18 cellular contexts compared by ENCODE assay signal in genomic region chr15:72285402-72285801, GRCh38. TPM values are rescaled to one million over a fixed set of nuclear protein-coding genes. Genes with fewer than 3 reads are reported as not detected.
DNase-seq lines count a peak whose midpoint lies in the region; TF ChIP-seq lines count a peak whose summit lies in the region.
"Had no signal": no experiment of that assay in that cellular context is flagged by ENCODE, and none has a peak within 500 bp of the region (broad histone marks: within the 10 kb centered on the region; RNA-seq: fewer than 3 reads in every experiment).

No MANE protein-coding gene starts in this region.

- no peaks in the 10 kb centered on the region for H3K36me3 ChIP-seq in brain microvascular endothelial cell (replicated peaks)
- H3K36me3 ChIP-seq: BE2C had no signal

- no peak overlapping the region for H3K4me3 ChIP-seq in brain microvascular endothelial cell (ENCODE audit: low read depth, low read length)
- H3K4me3 ChIP-seq in dorsolateral prefrontal cortex, result no peak overlapping the region

- in situ Hi-C loops in brain microvascular endothelial cell (cut with HindIII; ENCODE audit: low pct_ligation_motif_present, low sequenced_read_pairs), result no loop called here

- intact Hi-C loops in dorsolateral prefrontal cortex (cut with DNase I), result no loop called here

- POLR2A ChIA-PET in HEK293T (lab: Yijun Ruan, JAX), result interaction anchor here (1.5 kb wide), 1 partner anchor 12 kb away, joined by 5 read pairs; no protein-coding TSS in a partner anchor

- DNase-seq in NCI-H82 (lab: John Stamatoyannopoulos, UW) (peak; percentile 7), NCI-H82 treated with DMSO at 0.1 percent for 48 hours (lab: John Stamatoyannopoulos, UW; ENCODE audit: unreplicated experiment) (no peak), HEK293T (ENCODE audit: extremely low spot score) (peak; percentile 33), brain microvascular endothelial cell (no peak), left kidney (ENCODE audit: low read depth, low spot score) (peak; percentile 13), dorsolateral prefrontal cortex (no peak)
- no peak for DNase-seq in activated CD4-positive, alpha-beta T cell treated with anti-CD3 and anti-CD28 coated beads for 4 hours
- no peak for DNase-seq in activated CD4-positive, alpha-beta T cell treated with anti-CD3 and anti-CD28 coated beads, Interleukin-2, amount 50 U/mL, for 1 hour
- DNase-seq: COR-L47; NCI-H2029 treated with DMSO at 0.1 percent for 48 hours; NCI-H2171; NCI-H526 treated with DMSO at 0.1 percent for 48 hours; NK-92 treated with Interleukin-12 subunit alpha and Interleukin-12 subunit beta, amount 100 ng/mL, for 24 hours; SIG-M5 had no signal

- H3K27ac ChIP-seq in brain microvascular endothelial cell, result no peak overlapping the region
- H3K27ac ChIP-seq in dorsolateral prefrontal cortex, result no peak overlapping the region
- H3K27ac ChIP-seq: HL-60 had no signal

- CTCF ChIA-PET in HEK293T (lab: Yijun Ruan, JAX), result no interaction called here

- TF ChIP-seq CTCF in brain microvascular endothelial cell (IDR thresholded peaks at IDR 0.05; ENCODE audit: low read depth, low read length, missing control alignments) (peak; percentile 31), dorsolateral prefrontal cortex (IDR thresholded peaks at IDR 0.05 in 54 of 56, conservative IDR thresholded peaks at IDR 0.05 in 2 of 56; ENCODE audit: low read depth in 1 of 56, partially characterized antibody in 56 of 56) (no peak)

- no peaks in the 10 kb centered on the region for H3K27me3 ChIP-seq in brain microvascular endothelial cell (replicated peaks)
- no peaks in the 10 kb centered on the region for H3K27me3 ChIP-seq in dorsolateral prefrontal cortex
- H3K27me3 ChIP-seq: BE2C had no signal

TF ChIP-seq in HEK293T, 16 proteins besides CTCF, POLR2A, EP300 and RAD21:
- no peak for TF ChIP-seq FOXM1 (IDR thresholded peaks at IDR 0.05; ENCODE audit: borderline replicate concordance)
- TF ChIP-seq NFRKB (IDR thresholded peaks at IDR 0.05), result no peak
- TF ChIP-seq L3MBTL2 (conservative IDR thresholded peaks at IDR 0.05), result no peak
- TF ChIP-seq BHLHE40 (IDR thresholded peaks at IDR 0.05; ENCODE audit: borderline replicate concordance), result no peak
- TF ChIP-seq SP1 (IDR thresholded peaks at IDR 0.05), result no peak
- no peak for TF ChIP-seq ARNT (IDR thresholded peaks at IDR 0.05)
- no peak for TF ChIP-seq CTBP1 (IDR thresholded peaks at IDR 0.05; ENCODE audit: borderline replicate concordance)
- no peak for TF ChIP-seq HDGF (IDR thresholded peaks at IDR 0.05; ENCODE audit: borderline replicate concordance)
- no peak for TF ChIP-seq ZNF384 (IDR thresholded peaks at IDR 0.05)

RNA-seq across cellular contexts. Expression of gene PARP6, which starts 13.0 kb away (rescaled TPM):
- 100 to 1,000 TPM in 108 of 120 experiments, 10 to 100 TPM in 12; 89.7 to 152 (median 117) TPM for total RNA-seq in dorsolateral prefrontal cortex

RNA-seq across cellular contexts. Expression of gene CELF6, which starts 34.6 kb away (rescaled TPM):
- 10 to 100 TPM; 10.7 to 30.0 (median 20.1) TPM for total RNA-seq in dorsolateral prefrontal cortex
- total RNA-seq: H4, RPMI7951 had no signal

RNA-seq across cellular contexts. Expression of gene PKM, which starts 54.4 kb away (rescaled TPM):
- total RNA-seq in dorsolateral prefrontal cortex, result 1,000 to 10,000 TPM in 51 of 120 experiments, 100 to 1,000 TPM in 69; 496 to 1,260 (median 977) TPM

Comparison
In these comparisons a context has a peak if more than half of its experiments do, and no peak if none do; other contexts are left out.
1. DNase-seq: peak in NCI-H82 (single experiment), HEK293T (single experiment) and left kidney (single experiment); none in NCI-H82 treated with DMSO at 0.1 percent for 48 hours (single experiment), brain microvascular endothelial cell (single experiment), activated CD4-positive, alpha-beta T cell treated with anti-CD3 and anti-CD28 coated beads for 4 hours (0 of 2), activated CD4-positive, alpha-beta T cell treated with anti-CD3 and anti-CD28 coated beads, Interleukin-2, amount 50 U/mL, for 1 hour (single experiment) and dorsolateral prefrontal cortex (0 of 10).